13 cellular contexts compared by ENCODE assay signal in the genomic region with DNA sequence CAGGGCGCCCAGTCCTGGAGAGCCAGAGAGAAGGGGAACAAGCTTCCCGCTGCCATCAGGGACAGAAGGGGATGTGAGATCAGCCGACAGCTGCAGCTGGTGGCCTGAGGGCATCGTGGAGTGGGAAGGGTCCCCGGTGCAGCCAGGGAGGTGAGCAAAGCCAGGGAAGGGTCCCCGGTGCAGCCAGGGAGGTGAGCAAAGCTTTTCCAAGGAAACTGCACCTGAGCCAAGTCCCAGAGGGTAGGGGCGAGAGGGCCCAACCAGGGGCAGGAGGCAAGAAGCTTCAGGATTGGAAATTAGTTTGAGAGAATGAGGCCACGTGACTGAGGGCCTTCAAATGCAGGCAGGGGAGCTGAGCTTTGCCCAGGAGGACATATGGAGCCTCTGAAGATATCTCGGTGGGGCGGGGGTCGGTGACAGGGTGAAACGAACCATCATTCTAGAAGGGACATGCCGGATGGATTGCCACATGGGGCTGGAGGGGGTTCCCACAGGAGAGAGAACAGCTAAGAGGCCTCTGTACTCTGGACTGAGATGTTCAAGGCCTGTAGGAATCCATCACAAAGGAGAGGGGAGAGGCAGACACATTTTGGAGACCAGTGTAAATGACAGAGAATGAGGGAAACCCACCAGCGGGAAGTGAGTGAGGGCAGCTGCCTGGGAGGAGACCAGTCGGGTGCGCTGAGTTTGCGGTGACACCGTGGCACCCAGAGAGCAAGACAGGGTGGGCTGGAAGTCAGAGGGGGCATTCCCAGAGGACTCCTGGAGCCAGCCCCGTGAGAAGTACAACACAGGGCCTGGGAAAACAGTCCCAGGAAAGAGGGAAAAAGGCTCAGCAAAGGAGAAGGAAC. TPM values are rescaled to one million over a fixed set of nuclear protein-coding genes. Genes with fewer than 3 reads are reported as not detected.
A peak's percentile ranks its signal among the peaks of the same experiment; 100 is the strongest.
DNase-seq lines count a peak whose midpoint lies in the region; ATAC-seq lines count a peak whose summit lies in the region.
"Had no signal": no experiment of that assay in that cellular context is flagged by ENCODE, and none has a peak within 500 bp of the region (broad histone marks: within the 10 kb centered on the region; RNA-seq: fewer than 3 reads in every experiment).

No MANE protein-coding gene starts in this region.

- no peak for ATAC-seq in activated T-helper 17 cell treated with anti-CD3 and anti-CD28 coated beads, Interleukin-2, amount 50 U/mL, for 72 hours (replicated peaks)
- ATAC-seq in naive thymus-derived CD4-positive, alpha-beta T cell, result no peak
- ATAC-seq in GM19467 (IDR thresholded peaks at IDR 0.05; ENCODE audit: unreplicated experiment) (no peak), GM21723 (IDR thresholded peaks at IDR 0.05; ENCODE audit: unreplicated experiment) (no peak)

- H4K20me1 ChIP-seq in BLaER1, result peaks cover 25% of the 10 kb centered on the region

- no peak for DNase-seq in CD8-positive, alpha-beta memory T cell
- no peak for DNase-seq in naive thymus-derived CD4-positive, alpha-beta T cell
- DNase-seq in HCEC 1CT (no peak), NCI-H1436 treated with DMSO at 0.1 percent for 48 hours (lab: John Stamatoyannopoulos, UW) (no peak)
- DNase-seq: DMS153; MG63; NCI-H510A treated with DMSO at 0.1 percent for 48 hours; stimulated activated CD8-positive, alpha-beta memory T cell treated with anti-CD3 and anti-CD28 coated beads, Interleukin-4, amount 100 ng/mL, for 48 hours had no signal

- no peak overlapping the region for H3K9ac ChIP-seq in BLaER1

- no peaks in the 10 kb centered on the region for H3K9me3 ChIP-seq in BLaER1
- no peaks in the 10 kb centered on the region for H3K9me3 ChIP-seq in CD8-positive, alpha-beta memory T cell (ENCODE audit: low read length)
- no peaks in the 10 kb centered on the region for H3K9me3 ChIP-seq in naive thymus-derived CD4-positive, alpha-beta T cell (ENCODE audit: control insufficient read depth in 2 of 3, low read length in 3 of 3)
- H3K9me3 ChIP-seq: MG63, SJSA1 had no signal

- POLR2A ChIA-PET in CD8-positive, alpha-beta memory T cell (lab: Charles Lee), result no interaction called here
- POLR2A ChIA-PET in naive thymus-derived CD4-positive, alpha-beta T cell (lab: Charles Lee), result interaction anchor here (1.3 kb wide), 1 partner anchor 52 kb away, joined by 3 read pairs; no protein-coding TSS in a partner anchor

- H3K27ac ChIP-seq in BLaER1, result no peak overlapping the region
- no peak overlapping the region for H3K27ac ChIP-seq in CD8-positive, alpha-beta memory T cell (ENCODE audit: low read depth, low read length)
- H3K27ac ChIP-seq in naive thymus-derived CD4-positive, alpha-beta T cell (ENCODE audit: low read depth, low read length), result no peak overlapping the region
- H3K27ac ChIP-seq: SJSA1 had no signal

- H3K9me3 Mint-ChIP-seq in CD8-positive, alpha-beta memory T cell, result no peaks in the 10 kb centered on the region
- no peaks in the 10 kb centered on the region for H3K9me3 Mint-ChIP-seq in activated T-helper 17 cell treated with anti-CD3 and anti-CD28 coated beads, Interleukin-2, amount 50 U/mL, for 72 hours
- peaks cover 0 to 3% (median 0%) of the 10 kb centered on the region in 11 donors for H3K9me3 Mint-ChIP-seq in naive thymus-derived CD4-positive, alpha-beta T cell

- H3K4me2 ChIP-seq in BLaER1, result peak overlapping the region; percentile 98

- no peak overlapping the region for H3K4me3 ChIP-seq in BLaER1
- H3K4me3 ChIP-seq in CD8-positive, alpha-beta memory T cell (ENCODE audit: low read length), result no peak overlapping the region
- no peak overlapping the region for H3K4me3 ChIP-seq in naive thymus-derived CD4-positive, alpha-beta T cell (ENCODE audit: low read length)
- H3K4me3 ChIP-seq: MG63, SJSA1 had no signal

- peaks cover 3 to 10% of the 10 kb centered on the region in 2 donors for H3K27me3 Mint-ChIP-seq in CD8-positive, alpha-beta memory T cell
- H3K27me3 Mint-ChIP-seq in activated T-helper 17 cell treated with anti-CD3 and anti-CD28 coated beads, Interleukin-2, amount 50 U/mL, for 72 hours, result peaks cover 17% of the 10 kb centered on the region
- H3K27me3 Mint-ChIP-seq in naive thymus-derived CD4-positive, alpha-beta T cell, result peaks cover 0 to 38% (median 0%) of the 10 kb centered on the region in 5 donors

- no peaks in the 10 kb centered on the region for H3K36me3 Mint-ChIP-seq in CD8-positive, alpha-beta memory T cell
- H3K36me3 Mint-ChIP-seq in activated T-helper 17 cell treated with anti-CD3 and anti-CD28 coated beads, Interleukin-2, amount 50 U/mL, for 72 hours (ENCODE audit: low read depth), result no peaks in the 10 kb centered on the region
- peaks cover 0 to 3% (median 0%) of the 10 kb centered on the region in 5 donors for H3K36me3 Mint-ChIP-seq in naive thymus-derived CD4-positive, alpha-beta T cell

- H3K27me3 ChIP-seq in BLaER1, result peaks cover 37% of the 10 kb centered on the region
- no peaks in the 10 kb centered on the region for H3K27me3 ChIP-seq in CD8-positive, alpha-beta memory T cell (ENCODE audit: insufficient read depth, low read length, poor library complexity, severe bottlenecking)
- H3K27me3 ChIP-seq in naive thymus-derived CD4-positive, alpha-beta T cell (ENCODE audit: control insufficient read depth in 2 of 2, insufficient read depth in 2 of 2, low read length in 2 of 2), result no peaks in the 10 kb centered on the region
- H3K27me3 ChIP-seq: MG63 had no signal

- peak overlapping the region in 4 of 8 donors; percentile 57 to 92 (median 79) for H3K27ac Mint-ChIP-seq in CD8-positive, alpha-beta memory T cell
- no peak overlapping the region for H3K27ac Mint-ChIP-seq in activated T-helper 17 cell treated with anti-CD3 and anti-CD28 coated beads, Interleukin-2, amount 50 U/mL, for 72 hours
- peak overlapping the region in 7 of 9 donors; percentile 6 to 76 (median 56) for H3K27ac Mint-ChIP-seq in naive thymus-derived CD4-positive, alpha-beta T cell

- H3K4me1 ChIP-seq in BLaER1, result peaks cover 42% of the 10 kb centered on the region
- H3K4me1 ChIP-seq in CD8-positive, alpha-beta memory T cell (ENCODE audit: insufficient read depth, low read length), result peaks cover 6% of the 10 kb centered on the region
- H3K4me1 ChIP-seq in naive thymus-derived CD4-positive, alpha-beta T cell (ENCODE audit: control insufficient read depth in 2 of 2, insufficient read depth in 2 of 2, low read length in 2 of 2), result no peaks in the 10 kb centered on the region

- H3K4me1 Mint-ChIP-seq in CD8-positive, alpha-beta memory T cell, result peaks cover 18 to 23% (median 19%) of the 10 kb centered on the region in 3 donors
- peaks cover 11% of the 10 kb centered on the region for H3K4me1 Mint-ChIP-seq in activated T-helper 17 cell treated with anti-CD3 and anti-CD28 coated beads, Interleukin-2, amount 50 U/mL, for 72 hours
- H3K4me1 Mint-ChIP-seq in naive thymus-derived CD4-positive, alpha-beta T cell, result peaks cover 7 to 31% (median 23%) of the 10 kb centered on the region in 7 donors

- H3K4me3 Mint-ChIP-seq in CD8-positive, alpha-beta memory T cell, result peak overlapping the region; percentile 62 to 86 (median 82)
- H3K4me3 Mint-ChIP-seq in activated T-helper 17 cell treated with anti-CD3 and anti-CD28 coated beads, Interleukin-2, amount 50 U/mL, for 72 hours, result peak overlapping the region; percentile 54
- H3K4me3 Mint-ChIP-seq in naive thymus-derived CD4-positive, alpha-beta T cell, result peak overlapping the region; percentile 56 to 91 (median 70)

- CTCF ChIA-PET in CD8-positive, alpha-beta memory T cell (lab: Charles Lee), result interaction anchor here (1.1 kb wide), 1 partner anchor 28 kb away, joined by 3 read pairs; no protein-coding TSS in a partner anchor
- CTCF ChIA-PET in naive thymus-derived CD4-positive, alpha-beta T cell (lab: Charles Lee), result interaction anchor here (0.5 kb wide), 1 partner anchor 240 kb away, joined by 3 read pairs; no protein-coding TSS in a partner anchor

- H3K36me3 ChIP-seq in BLaER1, result no peaks in the 10 kb centered on the region
- no peaks in the 10 kb centered on the region for H3K36me3 ChIP-seq in CD8-positive, alpha-beta memory T cell (ENCODE audit: insufficient read depth, low read length)
- H3K36me3 ChIP-seq in naive thymus-derived CD4-positive, alpha-beta T cell (ENCODE audit: control insufficient read depth in 2 of 3, insufficient read depth in 3 of 3, low read length in 3 of 3), result no peaks in the 10 kb centered on the region
- H3K36me3 ChIP-seq: MG63, SJSA1 had no signal

- intact Hi-C loops in naive thymus-derived CD4-positive, alpha-beta T cell (cut with micrococcal nuclease), result loop anchor here (2.0 to 10.0 kb wide), 2 partner anchors 53 to 321 kb away; no protein-coding TSS in a partner anchor

RNA-seq across cellular contexts. Expression of gene RPH3AL, which starts 31.4 kb away (rescaled TPM):
- 1 to 10 TPM in 1 of 2 experiments, under 1 TPM in 1; 0.91 to 2.0 TPM for total RNA-seq in CD8-positive, alpha-beta memory T cell
- polyA plus RNA-seq in CD8-positive, alpha-beta memory T cell, result 3.7 TPM
- total RNA-seq in activated T-helper 17 cell treated with anti-CD3 and anti-CD28 coated beads, Interleukin-2, amount 50 U/mL, for 72 hours, result 1 to 10 TPM; 1.9 to 2.5 TPM
- total RNA-seq in naive thymus-derived CD4-positive, alpha-beta T cell, result 10 to 100 TPM in 2 of 5 experiments, 1 to 10 TPM in 3; 3.0 to 19.6 (median 4.3) TPM
- 1 to 10 TPM in 1 of 2 donors, under 1 TPM in 1; 0.84 to 8.4 TPM for polyA plus RNA-seq in naive thymus-derived CD4-positive, alpha-beta T cell
